In genomic region chr13:97258801-97259200, GRCh38 we compare ENCODE assay signal across 11 cellular contexts. TPM values are rescaled to one million over a fixed set of nuclear protein-coding genes. Genes with fewer than 3 reads are reported as not detected.
DNase-seq lines count a peak whose midpoint lies in the region; ATAC-seq and TF ChIP-seq lines count a peak whose summit lies in the region.
"Had no signal": no experiment of that assay in that cellular context is flagged by ENCODE, and none has a peak within 500 bp of the region (broad histone marks: within the 10 kb centered on the region; RNA-seq: fewer than 3 reads in every experiment).

No MANE protein-coding gene starts in this region.

- no peaks in the 10 kb centered on the region for H3K9me3 ChIP-seq in hepatocyte (ENCODE audit: low read depth)
- no peaks in the 10 kb centered on the region for H3K9me3 ChIP-seq in stomach smooth muscle (ENCODE audit: control insufficient read depth in 2 of 2, low read length in 2 of 2)

- no peaks in the 10 kb centered on the region for H3K36me3 ChIP-seq in hepatocyte (replicated peaks; ENCODE audit: insufficient read depth, low read depth)
- H3K36me3 ChIP-seq in stomach smooth muscle (ENCODE audit: control insufficient read depth in 2 of 2, insufficient read depth in 2 of 2, low read length in 2 of 2), result no peaks in the 10 kb centered on the region

- H3K4me1 Mint-ChIP-seq in T-helper 1 cell treated with Interleukin-12 subunit alpha and Interleukin-12 subunit beta and Interleukin-4 antibody, amounts not matched to agents 30 μg/mL and 1 μg/mL, for 36 hours (ENCODE audit: low read depth), result peaks cover 60% of the 10 kb centered on the region
- H3K4me1 Mint-ChIP-seq in activated naive CD8-positive, alpha-beta T cell treated with anti-CD3 and anti-CD28 coated beads for 36 hours, result peaks cover 76% of the 10 kb centered on the region

- H4K20me1 ChIP-seq in hepatocyte (ENCODE audit: insufficient read depth, poor library complexity, severe bottlenecking), result no peaks in the 10 kb centered on the region

- peak overlapping the region; percentile 58 for H3K27ac Mint-ChIP-seq in T-helper 1 cell treated with Interleukin-12 subunit alpha and Interleukin-12 subunit beta and Interleukin-4 antibody, amounts not matched to agents 30 μg/mL and 1 μg/mL, for 36 hours
- peak overlapping the region; percentile 81 for H3K27ac Mint-ChIP-seq in activated naive CD8-positive, alpha-beta T cell treated with anti-CD3 and anti-CD28 coated beads for 36 hours

- H3K4me3 Mint-ChIP-seq in T-helper 1 cell treated with Interleukin-12 subunit alpha and Interleukin-12 subunit beta and Interleukin-4 antibody, amounts not matched to agents 30 μg/mL and 1 μg/mL, for 36 hours, result no peak overlapping the region
- no peak overlapping the region for H3K4me3 Mint-ChIP-seq in activated naive CD8-positive, alpha-beta T cell treated with anti-CD3 and anti-CD28 coated beads for 36 hours

- no peak for ATAC-seq in HG03432 (IDR thresholded peaks at IDR 0.05; ENCODE audit: unreplicated experiment)

- no peak overlapping the region for H3K9ac ChIP-seq in stomach smooth muscle (ENCODE audit: low read length in 2 of 2)

- H3K9me3 Mint-ChIP-seq in T-helper 1 cell treated with Interleukin-12 subunit alpha and Interleukin-12 subunit beta and Interleukin-4 antibody, amounts not matched to agents 30 μg/mL and 1 μg/mL, for 36 hours, result peaks cover 3% of the 10 kb centered on the region
- peaks cover 4% of the 10 kb centered on the region for H3K9me3 Mint-ChIP-seq in activated naive CD8-positive, alpha-beta T cell treated with anti-CD3 and anti-CD28 coated beads for 36 hours

- peak overlapping the region; percentile 94 for H3K27ac ChIP-seq in hepatocyte
- H3K27ac ChIP-seq in stomach smooth muscle (ENCODE audit: low read length), result peak overlapping the region; percentile 31
- H3K27ac ChIP-seq: 22Rv1 had no signal

- H3K27me3 ChIP-seq in hepatocyte (no peaks in the 10 kb centered on the region), stomach smooth muscle (ENCODE audit: control insufficient read depth in 1 of 2, insufficient read depth in 2 of 2, low read length in 2 of 2) (no peaks in the 10 kb centered on the region)

- peaks cover 63% of the 10 kb centered on the region for H3K4me1 ChIP-seq in hepatocyte (ENCODE audit: insufficient read depth)
- peaks cover 64% of the 10 kb centered on the region for H3K4me1 ChIP-seq in stomach smooth muscle (ENCODE audit: control insufficient read depth, insufficient read depth, low read length)

- WGBS in hepatocyte (ENCODE audit: low lambda C conversion rate, missing lambda C conversion rate), result 69% methylated on average over 2 of the region's 2 CpGs

- H3K36me3 Mint-ChIP-seq in T-helper 1 cell treated with Interleukin-12 subunit alpha and Interleukin-12 subunit beta and Interleukin-4 antibody, amounts not matched to agents 30 μg/mL and 1 μg/mL, for 36 hours (ENCODE audit: low read depth), result peaks cover 6% of the 10 kb centered on the region
- H3K36me3 Mint-ChIP-seq in activated naive CD8-positive, alpha-beta T cell treated with anti-CD3 and anti-CD28 coated beads for 36 hours, result peaks cover 49% of the 10 kb centered on the region

- H3K4me3 ChIP-seq in hepatocyte (no peak overlapping the region), stomach smooth muscle (ENCODE audit: low read length in 2 of 2) (peak overlapping the region in 1 of 2 donors; percentile 22)

- in situ Hi-C loops in G401 (cut with HindIII; ENCODE audit: low sequenced_read_pairs), result no loop called here

- no peak overlapping the region for H2AFZ ChIP-seq in hepatocyte

- H3K27me3 Mint-ChIP-seq in T-helper 1 cell treated with Interleukin-12 subunit alpha and Interleukin-12 subunit beta and Interleukin-4 antibody, amounts not matched to agents 30 μg/mL and 1 μg/mL, for 36 hours (ENCODE audit: low read depth), result no peaks in the 10 kb centered on the region
- no peaks in the 10 kb centered on the region for H3K27me3 Mint-ChIP-seq in activated naive CD8-positive, alpha-beta T cell treated with anti-CD3 and anti-CD28 coated beads for 36 hours

- H3K4me2 ChIP-seq in hepatocyte, result peak overlapping the region; percentile 32

- DNase-seq in T-helper 1 cell, result no peak
- no peak for DNase-seq in activated naive CD8-positive, alpha-beta T cell treated with anti-CD3 and anti-CD28 coated beads for 36 hours
- DNase-seq in hepatocyte (ENCODE audit: low spot score), result no peak
- DNase-seq in LoVo (ENCODE audit: low spot score), result no peak
- no peak for DNase-seq in G401 (ENCODE audit: low spot score)
- DNase-seq: activated T-cell treated with anti-CD3 and anti-CD28 coated beads, Interleukin-2, amount 50 U/mL, for 4 hours; NCI-H1436 treated with DMSO at 0.1 percent for 48 hours had no signal

- TF ChIP-seq CTCF in hepatocyte (IDR thresholded peaks at IDR 0.05; ENCODE audit: poor library complexity), result no peak

- H3K79me2 ChIP-seq in hepatocyte, result peaks cover 83% of the 10 kb centered on the region

- no peaks in the 10 kb centered on the region for H3K9me2 ChIP-seq in hepatocyte (replicated peaks; ENCODE audit: insufficient read depth)

RNA-seq across cellular contexts. Expression of gene MBNL2, which starts 36.7 kb away (rescaled TPM):
- total RNA-seq in activated naive CD8-positive, alpha-beta T cell treated with anti-CD3 and anti-CD28 coated beads for 36 hours, result 10 to 100 TPM; 12.5 to 13.6 TPM
- total RNA-seq in hepatocyte, result 96.8 and 97.9 TPM in 2 replicates
- 27.4 and 33.8 TPM in 2 replicates for polyA plus RNA-seq in hepatocyte
- 1.7 and 3.0 TPM in 2 replicates for total RNA-seq in G401 (2014; rRNA removed; shearing (Covaris generic))
